In genomic region chr16:23080747-23081146, GRCh38 we compare ENCODE assay signal across 20 cellular contexts.
A peak's percentile ranks its signal among the peaks of the same experiment; 100 is the strongest.
DNase-seq lines count a peak whose midpoint lies in the region; ATAC-seq, FAIRE-seq and TF ChIP-seq lines count a peak whose summit lies in the region.
"Had no signal": no experiment of that assay in that cellular context is flagged by ENCODE, and none has a peak within 500 bp of the region (broad histone marks: within the 10 kb centered on the region; RNA-seq: fewer than 3 reads in every experiment).

No MANE protein-coding gene starts in this region.

- DNase-seq in GM23248 (peak; percentile 4), astrocyte (ENCODE audit: low read depth) (no peak), HepG2 (ENCODE audit: low spot score) (no peak), smooth muscle cell (lab: John Stamatoyannopoulos, UW; ENCODE audit: unreplicated experiment) (no peak), NOMO-1 (lab: John Stamatoyannopoulos, UW; ENCODE audit: unreplicated experiment in 2 of 2) (no peak), SJCRH30 (no peak)
- DNase-seq: Caco-2; CD8-positive, alpha-beta T cell; DMS79 treated with DMSO at 0.1 percent for 48 hours; GF-D8; NCI-H1048; NCI-H1417; NCI-H1694; NCI-H526 treated with DMSO at 0.1 percent for 48 hours had no signal

- H3K9ac ChIP-seq in GM23248 (no peak overlapping the region), astrocyte (ENCODE audit: low read length) (peak overlapping the region; percentile 18), HepG2 (ENCODE audit: insufficient read depth, low read depth, low read length) (no peak overlapping the region), smooth muscle cell (ENCODE audit: low read depth) (no peak overlapping the region)

- CTCF ChIA-PET in HepG2 (lab: Yijun Ruan, JAX; ENCODE audit: low intra/inter-chr PET ratio, low total read pairs): no interaction called here

- H3K9me3 ChIP-seq in GM23248 (ENCODE audit: low read depth) (no peaks in the 10 kb centered on the region), astrocyte (ENCODE audit: insufficient read depth, low read depth, low read length) (no peaks in the 10 kb centered on the region), HepG2 (ENCODE audit: low read length) (no peaks in the 10 kb centered on the region), smooth muscle cell (replicated peaks; ENCODE audit: low read depth) (no peaks in the 10 kb centered on the region), SJCRH30 (replicated peaks) (no peaks in the 10 kb centered on the region)
- H3K9me3 ChIP-seq: Caco-2 had no signal

- FAIRE-seq in astrocyte (lab: Jason Lieb, UNC): no peak
- FAIRE-seq in HepG2 (lab: Jason Lieb, UNC): no peak
- FAIRE-seq: GM12891 had no signal

- no peak overlapping the region for H2AFZ ChIP-seq in GM23248
- no peak overlapping the region for H2AFZ ChIP-seq in astrocyte (ENCODE audit: low read depth, low read length)
- no peak overlapping the region for H2AFZ ChIP-seq in HepG2 (ENCODE audit: low read length)
- H2AFZ ChIP-seq in smooth muscle cell (ENCODE audit: low read depth): no peak overlapping the region

- H3K36me3 ChIP-seq in GM23248 (ENCODE audit: low read depth) (peaks cover 4% of the 10 kb centered on the region; the same call in 1 of the 2 replicates), astrocyte (ENCODE audit: insufficient read depth, low read length) (peaks cover 2% of the 10 kb centered on the region), HepG2 (replicated peaks in 1 of 2; ENCODE audit: control insufficient read depth in 1 of 2, insufficient read depth in 2 of 2, low read length in 2 of 2) (peaks cover 31 to 91% of the 10 kb centered on the region in 2 experiments), smooth muscle cell (ENCODE audit: low read depth) (peaks cover 3% of the 10 kb centered on the region), SJCRH30 (peaks cover 5% of the 10 kb centered on the region; the same call in 1 of the 2 replicates)

- peaks cover 18% of the 10 kb centered on the region for H3K36me3 Mint-ChIP-seq in astrocyte (ENCODE audit: low read depth, unreplicated experiment)

- peaks cover 23% of the 10 kb centered on the region for H3K4me1 Mint-ChIP-seq in astrocyte (ENCODE audit: low read depth, unreplicated experiment)
- H3K4me1 Mint-ChIP-seq: B cell had no signal

- H4K20me1 ChIP-seq in GM23248 (ENCODE audit: insufficient read depth) (no peaks in the 10 kb centered on the region), astrocyte (ENCODE audit: insufficient read depth, low read length) (no peaks in the 10 kb centered on the region), HepG2 (ENCODE audit: insufficient read depth, low read length) (no peaks in the 10 kb centered on the region), smooth muscle cell (ENCODE audit: low read depth) (no peaks in the 10 kb centered on the region)

- H3K27ac Mint-ChIP-seq in astrocyte (ENCODE audit: unreplicated experiment): peak overlapping the region; percentile 93
- H3K27ac Mint-ChIP-seq: B cell; CD8-positive, alpha-beta T cell had no signal

- no peaks in the 10 kb centered on the region for H3K27me3 Mint-ChIP-seq in astrocyte (ENCODE audit: low read depth, unreplicated experiment)
- H3K27me3 Mint-ChIP-seq: B cell had no signal

- no peak for TF ChIP-seq CTCF in astrocyte (IDR thresholded peaks at IDR 0.05; ENCODE audit: insufficient read depth, low read depth, low read length)
- no peak for TF ChIP-seq CTCF in HepG2 (CRISPR knock-in tag; IDR thresholded peaks at IDR 0.05)
- no peak for TF ChIP-seq CTCF in smooth muscle cell (IDR thresholded peaks at IDR 0.05; ENCODE audit: borderline replicate concordance, insufficient read depth, poor library complexity, severe bottlenecking)

- TF ChIP-seq POLR2A in HepG2 (IDR thresholded peaks at IDR 0.05; ENCODE audit: insufficient read depth in 1 of 2, low read depth in 2 of 2, low read length in 2 of 2): no peak

- BruUV-seq in HepG2 (replicated peaks; lab: Mats Ljungman, UMichigan): no TSS peak

- H3K79me2 ChIP-seq in GM23248 (ENCODE audit: insufficient read depth): no peaks in the 10 kb centered on the region
- no peaks in the 10 kb centered on the region for H3K79me2 ChIP-seq in astrocyte (ENCODE audit: insufficient read depth, low read length)
- no peaks in the 10 kb centered on the region for H3K79me2 ChIP-seq in HepG2 (ENCODE audit: insufficient read depth, low read length)
- no peaks in the 10 kb centered on the region for H3K79me2 ChIP-seq in smooth muscle cell (ENCODE audit: low read depth)

- ATAC-seq in HepG2 (no peak), HG03175 (IDR thresholded peaks at IDR 0.05; ENCODE audit: unreplicated experiment) (no peak)
- ATAC-seq: CD8-positive, alpha-beta T cell; HCT116; Panc1 had no signal

- intact Hi-C loops in HepG2 (cut with micrococcal nuclease; ENCODE audit: unreplicated experiment): loop anchor here (10.0 kb wide), 1 partner anchor 354 kb away; no protein-coding TSS in a partner anchor

- TF ChIP-seq RAD21 in HepG2 (CRISPR knock-in tag; IDR thresholded peaks at IDR 0.05): no peak

- POLR2A ChIA-PET in HepG2 (lab: Yijun Ruan, JAX): no interaction called here

- H3K4me3 ChIP-seq in GM23248 (no peak overlapping the region), astrocyte (ENCODE audit: insufficient read depth, low read depth, low read length) (no peak overlapping the region), HepG2 (replicated peaks in 1 of 3; ENCODE audit: insufficient read depth in 1 of 3, low read depth in 2 of 3, low read length in 3 of 3) (no peak overlapping the region), smooth muscle cell (no peak overlapping the region), SJCRH30 (no peak overlapping the region)

- H3K27me3 ChIP-seq in GM23248 (replicated peaks; ENCODE audit: insufficient read depth): no peaks in the 10 kb centered on the region
- no peaks in the 10 kb centered on the region for H3K27me3 ChIP-seq in astrocyte (ENCODE audit: insufficient read depth, low read length)
- no peaks in the 10 kb centered on the region for H3K27me3 ChIP-seq in HepG2 (ENCODE audit: control insufficient read depth in 1 of 2, insufficient read depth in 2 of 2, low read length in 2 of 2)
- no peaks in the 10 kb centered on the region for H3K27me3 ChIP-seq in smooth muscle cell (ENCODE audit: low read depth)
- no peaks in the 10 kb centered on the region for H3K27me3 ChIP-seq in SJCRH30

- no peak overlapping the region for H3K27ac ChIP-seq in GM23248
- peak overlapping the region; percentile 65 for H3K27ac ChIP-seq in astrocyte (ENCODE audit: low read depth, low read length)
- H3K27ac ChIP-seq in HepG2 (ENCODE audit: extremely low read length, insufficient read depth, low read length): no peak overlapping the region
- peak overlapping the region; percentile 88 for H3K27ac ChIP-seq in smooth muscle cell (ENCODE audit: low read depth)
- no peak overlapping the region for H3K27ac ChIP-seq in SJCRH30
- H3K27ac ChIP-seq: HL-60 had no signal

- TF ChIP-seq EP300 in HepG2 (IDR thresholded peaks at IDR 0.05; ENCODE audit: low read depth in 2 of 2, low read length in 2 of 2): no peak
- TF ChIP-seq EP300 in HepG2 (CRISPR knock-in tag; IDR thresholded peaks at IDR 0.05; ENCODE audit: borderline replicate concordance): no peak

- H3K4me3 Mint-ChIP-seq in astrocyte (ENCODE audit: unreplicated experiment): peak overlapping the region; percentile 22
- H3K4me3 Mint-ChIP-seq: B cell; CD8-positive, alpha-beta T cell had no signal

- in situ Hi-C loops in GM23248 (cut with MboI): no loop called here
- in situ Hi-C loops in HepG2 (cut with HindIII; ENCODE audit: extremely low pct_ligation_motif_present, low pct_unique_long_range_greater_than_20kb): loop anchor here (10.0 kb wide), 1 partner anchor 64 kb away; the partner anchor contains the start of gene USP31

- H3K4me1 ChIP-seq in GM23248 (ENCODE audit: insufficient read depth) (peaks cover 13% of the 10 kb centered on the region), astrocyte (ENCODE audit: insufficient read depth, low read length) (peaks cover 20% of the 10 kb centered on the region), HepG2 (ENCODE audit: insufficient read depth, low read length) (no peaks in the 10 kb centered on the region), smooth muscle cell (ENCODE audit: low read depth) (no peaks in the 10 kb centered on the region), SJCRH30 (no peaks in the 10 kb centered on the region)
- H3K4me1 ChIP-seq: Caco-2 had no signal

- whole genome bisulfite sequencing in GM23248 (ENCODE audit: low coverage in 1 of 2, low lambda C conversion rate in 2 of 2, missing lambda C conversion rate in 2 of 2), 2 experiments: 98 to 100% methylated on average over 3 of the region's 3 CpGs
- WGBS in HepG2 (ENCODE audit: low lambda C conversion rate): 89% methylated on average over 3 of the region's 3 CpGs
- 91% methylated on average over 3 of the region's 3 CpGs for WGBS in smooth muscle cell (ENCODE audit: low lambda C conversion rate)

- H3K9me3 Mint-ChIP-seq in astrocyte (ENCODE audit: unreplicated experiment): peaks cover 1% of the 10 kb centered on the region
- H3K9me3 Mint-ChIP-seq: CD8-positive, alpha-beta T cell had no signal

- H3K9me2 ChIP-seq in GM23248 (ENCODE audit: insufficient read depth): no peaks in the 10 kb centered on the region

- H3K4me2 ChIP-seq in GM23248 (ENCODE audit: unreplicated experiment) (no peak overlapping the region), astrocyte (ENCODE audit: low read length) (no peak overlapping the region), HepG2 (ENCODE audit: low read depth, low read length) (no peak overlapping the region), smooth muscle cell (no peak overlapping the region)

- peaks cover 20% of the 10 kb centered on the region for H3F3A ChIP-seq in GM23248 (ENCODE audit: insufficient read depth)
- no peaks in the 10 kb centered on the region for H3F3A ChIP-seq in smooth muscle cell (ENCODE audit: low read depth)

TF ChIP-seq in HepG2, 621 proteins besides CTCF, POLR2A, EP300 and RAD21:
- TF ChIP-seq ATF7 (IDR thresholded peaks at IDR 0.05): peak; percentile 71; the same call in 1 of the 2 replicates
- TF ChIP-seq ATF7 (CRISPR knock-in tag; IDR thresholded peaks at IDR 0.05): no peak
- no peak for TF ChIP-seq NR2F2 (IDR thresholded peaks at IDR 0.05; ENCODE audit: borderline replicate concordance, low read depth)

Comparison
In these comparisons a context has a peak if more than half of its experiments do, and no peak if none do; other contexts are left out.
1. H3K27ac ChIP-seq: peak in astrocyte (single experiment) and smooth muscle cell (single experiment); none in GM23248 (single experiment), HepG2 (single experiment) and SJCRH30 (single experiment).